ENCODE assay signal across 8 cellular contexts in the genomic region with DNA sequence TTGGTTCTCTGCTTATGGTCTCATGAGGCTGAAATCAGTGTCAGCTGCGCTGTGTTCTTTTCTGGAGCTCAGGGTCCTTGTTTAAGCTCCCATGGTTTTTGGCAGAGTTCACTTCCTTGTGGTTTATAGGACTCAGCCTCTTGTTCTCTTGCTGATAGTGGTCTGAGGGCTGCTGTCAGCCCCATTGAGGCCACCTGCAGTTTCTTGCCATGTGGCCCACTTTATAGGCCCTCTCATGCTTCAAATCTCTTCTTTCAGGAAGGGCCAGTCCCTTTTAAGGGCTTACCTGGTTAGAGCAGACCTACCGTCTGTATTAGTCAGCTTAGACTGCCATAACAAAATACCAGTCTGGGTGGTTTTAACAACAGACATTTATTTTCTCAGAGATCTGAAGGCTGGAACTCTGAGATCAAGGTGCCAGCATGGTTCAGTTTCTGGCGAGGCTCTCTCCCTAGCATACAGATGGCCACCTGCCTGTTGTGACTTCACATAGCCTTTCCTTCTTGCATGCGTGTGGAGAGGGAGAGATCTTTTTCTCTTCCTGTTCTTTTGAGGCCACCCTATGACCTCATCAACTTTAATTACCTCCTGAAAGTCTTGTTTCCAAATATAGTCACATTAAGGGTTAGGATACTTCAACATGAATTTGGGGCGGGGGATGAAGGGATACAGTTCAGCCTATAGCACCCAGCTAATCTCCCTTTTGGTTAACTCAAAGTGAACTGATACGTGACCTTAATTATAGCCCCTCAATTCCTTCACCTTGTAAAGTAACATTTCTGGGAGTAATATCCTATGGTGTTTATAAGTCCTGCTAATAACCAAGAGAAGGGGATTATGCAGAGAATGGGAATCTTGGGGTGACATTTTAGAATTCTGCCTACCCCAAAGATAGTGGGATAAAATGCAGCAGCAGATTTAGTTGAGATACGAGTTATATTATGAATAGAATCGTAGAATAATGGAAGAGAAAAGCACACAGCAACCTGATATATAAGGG.
DNase-seq lines count a peak whose midpoint lies in the region; ATAC-seq and TF ChIP-seq lines count a peak whose summit lies in the region.

No MANE protein-coding gene starts in this region.

- H3K4me1 Mint-ChIP-seq in activated CD4-positive, alpha-beta memory T cell treated with anti-CD3 and anti-CD28 coated beads, Interleukin-2, amount 10 ng/mL, durations not matched to agents 7 days and 5 days: no peaks in the 10 kb centered on the region

- no peak overlapping the region for H3K23ac ChIP-seq in trophoblast cell (ENCODE audit: low read length)

- no peak overlapping the region for H4K91ac ChIP-seq in trophoblast cell (ENCODE audit: low read depth, low read length)

- no peak overlapping the region for H3K14ac ChIP-seq in trophoblast cell (ENCODE audit: low read length)

- no peak overlapping the region for H3K4me2 ChIP-seq in trophoblast cell (ENCODE audit: low read length)

- no peak overlapping the region for H3K4ac ChIP-seq in trophoblast cell (ENCODE audit: low read depth, low read length)

- CTCF ChIA-PET in activated CD4-positive, alpha-beta memory T cell treated with anti-CD3 and anti-CD28 coated beads, Interleukin-2, amount 10 ng/mL, durations not matched to agents 7 days and 5 days (lab: Charles Lee): interaction anchor here (1.0 kb wide), 1 partner anchor 205 kb away, joined by 3 read pairs; no protein-coding TSS in a partner anchor

- H3K27ac ChIP-seq in cingulate gyrus (ENCODE audit: low read depth, low read length) (peak overlapping the region; percentile 16), trophoblast cell (ENCODE audit: low read depth, low read length) (no peak overlapping the region)

- peak; percentile 47 for DNase-seq in NCI-H2107 (lab: John Stamatoyannopoulos, UW)
- peak; percentile 83 to 92 for DNase-seq in trophoblast cell
- no peak for DNase-seq in BE2C
- no peak for DNase-seq in activated CD4-positive, alpha-beta memory T cell treated with anti-CD3 and anti-CD28 coated beads, Interleukin-2, amount 10 ng/mL, durations not matched to agents 7 days and 5 days

- no peak overlapping the region for H3K18ac ChIP-seq in trophoblast cell (ENCODE audit: low read length)

- no peak overlapping the region for H2BK5ac ChIP-seq in trophoblast cell (ENCODE audit: low read depth, low read length, poor library complexity)

- no peak for TF ChIP-seq CTCF in BE2C (IDR thresholded peaks at IDR 0.05; ENCODE audit: low read depth, low read length)

- H3K4me1 ChIP-seq in trophoblast cell (ENCODE audit: control insufficient read depth in 1 of 2, insufficient read depth in 2 of 2, low read length in 2 of 2): peaks cover 6% of the 10 kb centered on the region in 2 experiments
- H3K4me1 ChIP-seq in BE2C: peaks cover 8% of the 10 kb centered on the region

- POLR2A ChIA-PET in activated CD4-positive, alpha-beta memory T cell treated with anti-CD3 and anti-CD28 coated beads, Interleukin-2, amount 10 ng/mL, durations not matched to agents 7 days and 5 days (lab: Charles Lee): no interaction called here

- no peaks in the 10 kb centered on the region for H3K27me3 Mint-ChIP-seq in activated CD4-positive, alpha-beta memory T cell treated with anti-CD3 and anti-CD28 coated beads, Interleukin-2, amount 10 ng/mL, durations not matched to agents 7 days and 5 days

- no peak overlapping the region for H3K27ac Mint-ChIP-seq in activated CD4-positive, alpha-beta memory T cell treated with anti-CD3 and anti-CD28 coated beads, Interleukin-2, amount 10 ng/mL, durations not matched to agents 7 days and 5 days

- ATAC-seq in GM18868 (IDR thresholded peaks at IDR 0.05; ENCODE audit: unreplicated experiment) (peak; percentile 53), GM19351 (IDR thresholded peaks at IDR 0.05; ENCODE audit: unreplicated experiment) (no peak), HG03095 (IDR thresholded peaks at IDR 0.05; ENCODE audit: unreplicated experiment) (no peak)

- no peak overlapping the region for H3K9ac ChIP-seq in trophoblast cell (ENCODE audit: low read length)

- H3K4me3 ChIP-seq in trophoblast cell (ENCODE audit: low read depth, low read length) (no peak overlapping the region), BE2C (ENCODE audit: low read depth, low read length) (no peak overlapping the region)

- no peak overlapping the region for H2AK5ac ChIP-seq in trophoblast cell (ENCODE audit: low read length)

- WGBS in trophoblast cell (ENCODE audit: extremely low coverage, insufficient coverage, insufficient read length): 100% methylated on average over 2 of the region's 8 CpGs

- no peak overlapping the region for H2AFZ ChIP-seq in trophoblast cell (ENCODE audit: insufficient read depth, low read length, poor library complexity)

- no peaks in the 10 kb centered on the region for H3K36me3 Mint-ChIP-seq in activated CD4-positive, alpha-beta memory T cell treated with anti-CD3 and anti-CD28 coated beads, Interleukin-2, amount 10 ng/mL, durations not matched to agents 7 days and 5 days (ENCODE audit: low read depth)

- no peaks in the 10 kb centered on the region for H3K79me2 ChIP-seq in trophoblast cell (ENCODE audit: control insufficient read depth, insufficient read depth, low read length, poor library complexity)

- H3K27me3 ChIP-seq in trophoblast cell (ENCODE audit: insufficient read depth, low read length) (no peaks in the 10 kb centered on the region), BE2C (no peaks in the 10 kb centered on the region)

- H4K8ac ChIP-seq in trophoblast cell (ENCODE audit: low read depth, low read length): no peak overlapping the region

- H3K9me3 ChIP-seq in trophoblast cell (ENCODE audit: insufficient read depth, low read depth, low read length): no peaks in the 10 kb centered on the region
- no peaks in the 10 kb centered on the region for H3K9me3 ChIP-seq in BE2C

- H3K79me1 ChIP-seq in trophoblast cell (ENCODE audit: low read length): peaks cover 1% of the 10 kb centered on the region

- no peak overlapping the region for H2BK120ac ChIP-seq in trophoblast cell (ENCODE audit: insufficient read depth, low read length, poor library complexity)

- H2BK12ac ChIP-seq in trophoblast cell (ENCODE audit: low read length): peak overlapping the region; percentile 49

- no peaks in the 10 kb centered on the region for H3K9me3 Mint-ChIP-seq in activated CD4-positive, alpha-beta memory T cell treated with anti-CD3 and anti-CD28 coated beads, Interleukin-2, amount 10 ng/mL, durations not matched to agents 7 days and 5 days

- no peak overlapping the region for H3K4me3 Mint-ChIP-seq in activated CD4-positive, alpha-beta memory T cell treated with anti-CD3 and anti-CD28 coated beads, Interleukin-2, amount 10 ng/mL, durations not matched to agents 7 days and 5 days

- H3K36me3 ChIP-seq in trophoblast cell (ENCODE audit: control insufficient read depth in 1 of 2, insufficient read depth in 2 of 2, low read length in 2 of 2) (no peaks in the 10 kb centered on the region), BE2C (no peaks in the 10 kb centered on the region)

- peak overlapping the region; percentile 30 for H4K12ac ChIP-seq in trophoblast cell (ENCODE audit: low read depth, low read length)

Comparison
In these comparisons a context has a peak if more than half of its experiments do, and no peak if none do; other contexts are left out.
1. DNase-seq: peak in NCI-H2107 (single experiment) and trophoblast cell (2 of 2); none in BE2C (single experiment) and activated CD4-positive, alpha-beta memory T cell treated with anti-CD3 and anti-CD28 coated beads, Interleukin-2, amount 10 ng/mL, durations not matched to agents 7 days and 5 days (single experiment).